ENCODE assay signal across 24 cellular contexts in genomic region chr12:114335607-114336006, GRCh38.
A peak's percentile ranks its signal among the peaks of the same experiment; 100 is the strongest.
DNase-seq lines count a peak whose midpoint lies in the region; ATAC-seq and TF ChIP-seq lines count a peak whose summit lies in the region.
"Had no signal": no experiment of that assay in that cellular context is flagged by ENCODE, and none has a peak within 500 bp of the region (broad histone marks: within the 10 kb centered on the region; RNA-seq: fewer than 3 reads in every experiment).

No MANE protein-coding gene starts in this region.

- intact Hi-C loops in heart left ventricle (cut with DNase I) = no loop called here

- H3K36me3 Mint-ChIP-seq in activated naive CD8-positive, alpha-beta T cell treated with anti-CD3 and anti-CD28 coated beads, Interleukin-2, amount 50 U/mL, for 24 hours (ENCODE audit: low read depth) = no peaks in the 10 kb centered on the region
- H3K36me3 Mint-ChIP-seq: activated naive CD8-positive, alpha-beta T cell treated with anti-CD3 and anti-CD28 coated beads, Interleukin-2, amount 10 ng/mL, durations not matched to agents 7 days and 5 days had no signal

- no peak overlapping the region for H3K27ac Mint-ChIP-seq in activated naive CD8-positive, alpha-beta T cell treated with anti-CD3 and anti-CD28 coated beads, Interleukin-2, amount 50 U/mL, for 24 hours
- H3K27ac Mint-ChIP-seq: activated naive CD8-positive, alpha-beta T cell treated with anti-CD3 and anti-CD28 coated beads, Interleukin-2, amount 10 ng/mL, durations not matched to agents 7 days and 5 days; stimulated activated naive CD8-positive, alpha-beta T cell treated with anti-CD3 and anti-CD28 coated beads, Interleukin-15, Interleukin-2, amounts not matched to agents 100 ng/mL and 50 ng/mL, for 24 hours had no signal

- DNase-seq in H7 (peak; percentile 39), NCI-H187 (lab: John Stamatoyannopoulos, UW) (peak; percentile 54 to 55), heart left ventricle (peak in 1 of 5 donors; percentile 26), left kidney (ENCODE audit: low read depth, low spot score) (peak; percentile 42), C1 segment of cervical spinal cord (lab: John Stamatoyannopoulos, UW) (no peak), dermis blood vessel endothelial cell (no peak), putamen (ENCODE audit: low spot score) (no peak)
- no peak for DNase-seq in activated naive CD8-positive, alpha-beta T cell treated with anti-CD3 and anti-CD28 coated beads, Interleukin-2, amount 50 U/mL, for 24 hours
- DNase-seq: activated CD4-positive, alpha-beta T cell treated with anti-CD3 and anti-CD28 coated beads for 4 hours; activated CD8-positive, alpha-beta memory T cell treated with anti-CD3 and anti-CD28 coated beads for 24 hours; activated gamma-delta T cell; activated naive CD8-positive, alpha-beta T cell treated with anti-CD3 and anti-CD28 coated beads, Interleukin-2, amount 10 ng/mL, durations not matched to agents 7 days and 5 days; Calu3; dorsolateral prefrontal cortex; NCI-H1092; NCI-H1930; NCI-H748 treated with DMSO at 0.1 percent for 48 hours had no signal

- H3K36me3 ChIP-seq in H7 (replicated peaks; ENCODE audit: control insufficient read depth, insufficient read depth, low read length) = no peaks in the 10 kb centered on the region
- no peaks in the 10 kb centered on the region for H3K36me3 ChIP-seq in heart left ventricle
- H3K36me3 ChIP-seq: neutrophil, prostate gland, thoracic aorta, vagina had no signal

- peak in 3 of 4 donors; percentile 39 to 83 (median 57) for ATAC-seq in heart left ventricle
- no peak for ATAC-seq in activated naive CD8-positive, alpha-beta T cell treated with anti-CD3 and anti-CD28 coated beads, Interleukin-2, amount 50 U/mL, for 24 hours

- 5 to 18% (median 11%) methylated on average over 5 of the region's 5 CpGs for WGBS in heart left ventricle, 4 donors

- H3K27me3 ChIP-seq in H7 (ENCODE audit: control insufficient read depth, insufficient read depth, low read length) (no peaks in the 10 kb centered on the region), heart left ventricle (peaks cover 0 to 4% (median 0%) of the 10 kb centered on the region in 9 donors)
- H3K27me3 ChIP-seq: neutrophil, vagina had no signal

- peaks cover 0 to 4% (median 0%) of the 10 kb centered on the region in 12 donors for H3K9me3 ChIP-seq in heart left ventricle
- H3K9me3 ChIP-seq: neutrophil, prostate gland, thoracic aorta, vagina had no signal

- H3K4me1 Mint-ChIP-seq in activated naive CD8-positive, alpha-beta T cell treated with anti-CD3 and anti-CD28 coated beads, Interleukin-2, amount 50 U/mL, for 24 hours = no peaks in the 10 kb centered on the region
- H3K4me1 Mint-ChIP-seq: activated naive CD8-positive, alpha-beta T cell treated with anti-CD3 and anti-CD28 coated beads, Interleukin-2, amount 10 ng/mL, durations not matched to agents 7 days and 5 days had no signal

- H3K4me3 ChIP-seq in H7 (ENCODE audit: insufficient read depth, low read depth, low read length) (no peak overlapping the region), heart left ventricle (no peak overlapping the region)
- H3K4me3 ChIP-seq: dorsolateral prefrontal cortex, prostate gland, SK-N-MC, thoracic aorta, vagina had no signal

- H3K4me3 Mint-ChIP-seq in activated naive CD8-positive, alpha-beta T cell treated with anti-CD3 and anti-CD28 coated beads, Interleukin-2, amount 50 U/mL, for 24 hours = no peak overlapping the region
- H3K4me3 Mint-ChIP-seq: activated naive CD8-positive, alpha-beta T cell treated with anti-CD3 and anti-CD28 coated beads, Interleukin-2, amount 10 ng/mL, durations not matched to agents 7 days and 5 days; stimulated activated naive CD8-positive, alpha-beta T cell treated with anti-CD3 and anti-CD28 coated beads, Interleukin-15, Interleukin-2, amounts not matched to agents 100 ng/mL and 50 ng/mL, for 24 hours had no signal

- no peak for TF ChIP-seq POLR2A in heart left ventricle (IDR thresholded peaks at IDR 0.05)

- no peak for TF ChIP-seq CTCF in heart left ventricle (IDR thresholded peaks at IDR 0.05)

- peaks cover 5% of the 10 kb centered on the region for H3K9me3 Mint-ChIP-seq in activated naive CD8-positive, alpha-beta T cell treated with anti-CD3 and anti-CD28 coated beads, Interleukin-2, amount 50 U/mL, for 24 hours

- H3K27ac ChIP-seq in heart left ventricle = no peak overlapping the region
- H3K27ac ChIP-seq: C4-2B, dorsolateral prefrontal cortex, neutrophil, prostate gland, SK-N-MC, thoracic aorta, vagina had no signal

- H3K27me3 Mint-ChIP-seq in activated naive CD8-positive, alpha-beta T cell treated with anti-CD3 and anti-CD28 coated beads, Interleukin-2, amount 50 U/mL, for 24 hours = peaks cover 15% of the 10 kb centered on the region
- H3K27me3 Mint-ChIP-seq: activated naive CD8-positive, alpha-beta T cell treated with anti-CD3 and anti-CD28 coated beads, Interleukin-2, amount 10 ng/mL, durations not matched to agents 7 days and 5 days had no signal

- H3K4me1 ChIP-seq in heart left ventricle = peaks cover 0 to 4% (median 0%) of the 10 kb centered on the region in 12 donors
- H3K4me1 ChIP-seq: prostate gland, vagina had no signal

Comparison
In these comparisons a context has a peak if more than half of its experiments do, and no peak if none do; other contexts are left out.
1. DNase-seq: peak in H7 (single experiment), NCI-H187 (2 of 2) and left kidney (single experiment); none in C1 segment of cervical spinal cord (0 of 14), activated naive CD8-positive, alpha-beta T cell treated with anti-CD3 and anti-CD28 coated beads, Interleukin-2, amount 50 U/mL, for 24 hours (single experiment), dermis blood vessel endothelial cell (single experiment) and putamen (single experiment).